8 cellular contexts compared by ENCODE assay signal in genomic region chr20:44187054-44187762, GRCh38. TPM values are rescaled to one million over a fixed set of nuclear protein-coding genes. Genes with fewer than 3 reads are reported as not detected.
DNase-seq lines count a peak whose midpoint lies in the region; ATAC-seq and TF ChIP-seq lines count a peak whose summit lies in the region.

JPH2 (minus strand) TSS chr20:44187188; CDS start chr20:44186705, 483 bp downstream.

- TF ChIP-seq POLR2A in right lobe of liver (IDR thresholded peaks at IDR 0.05) (no peak), transverse colon (IDR thresholded peaks at IDR 0.05) (no peak)

- TF ChIP-seq EP300 in transverse colon (IDR thresholded peaks at IDR 0.05; ENCODE audit: low read depth) = peak; percentile 84

- 3% methylated on average over 13 of the region's 24 CpGs for WGBS in right lobe of liver (ENCODE audit: insufficient coverage, low coverage, low lambda C conversion rate, missing lambda C conversion rate)
- 9% methylated on average over 24 of the region's 24 CpGs; no CpG with 5 or more reads in 1 of the 2 donors for WGBS in transverse colon (ENCODE audit: low coverage in 1 of 2), 2 donors

- intact Hi-C loops in colonic mucosa (cut with DNase I) (loop anchor here (10.0 kb wide), 1 partner anchor 432 kb away; no protein-coding TSS in a partner anchor), right lobe of liver (cut with DNase I) (loop anchor here in 1 of 2 donors (5.0 kb wide), 1 partner anchor 70 kb away; no protein-coding TSS in a partner anchor), transverse colon (cut with DNase I; ENCODE audit: low total_unique reads) (loop anchor here (5.0 kb wide), 1 partner anchor 50 kb away; no protein-coding TSS in a partner anchor)

- H3K4me1 ChIP-seq in Loucy (ENCODE audit: insufficient read depth, low read length, poor library complexity, severe bottlenecking) (no peaks in the 10 kb centered on the region), colonic mucosa (no peaks in the 10 kb centered on the region), right lobe of liver (no peaks in the 10 kb centered on the region), transverse colon (peaks cover 0 to 30% (median 3%) of the 10 kb centered on the region in 4 donors)

- H3K27me3 ChIP-seq in Loucy (ENCODE audit: insufficient read depth, low read length, poor library complexity, severe bottlenecking) (no peaks in the 10 kb centered on the region), colonic mucosa (no peaks in the 10 kb centered on the region), right lobe of liver (no peaks in the 10 kb centered on the region), transverse colon (no peaks in the 10 kb centered on the region)

- no peaks in the 10 kb centered on the region for H4K20me1 ChIP-seq in Loucy (ENCODE audit: insufficient read depth, low read length, poor library complexity, severe bottlenecking)

- no peaks in the 10 kb centered on the region for H3K9me3 ChIP-seq in Loucy (ENCODE audit: insufficient read depth, low read depth, low read length)
- H3K9me3 ChIP-seq in colonic mucosa = no peaks in the 10 kb centered on the region
- no peaks in the 10 kb centered on the region for H3K9me3 ChIP-seq in right lobe of liver
- no peaks in the 10 kb centered on the region for H3K9me3 ChIP-seq in transverse colon

- peak within 1 kb of the TSS; percentile 35 for H3K4me3 ChIP-seq in Loucy (ENCODE audit: low read length, poor library complexity, severe bottlenecking)
- H3K4me3 ChIP-seq in colonic mucosa = peak within 1 kb of the TSS; percentile 35
- H3K4me3 ChIP-seq in right lobe of liver = peak within 1 kb of the TSS in 1 of 3 donors; percentile 14
- H3K4me3 ChIP-seq in transverse colon = peak within 1 kb of the TSS; percentile 43 to 55 (median 50)

- H3K27ac ChIP-seq in colonic mucosa (peak within 1 kb of the TSS; percentile 47), right lobe of liver (no peak within 1 kb of the TSS), transverse colon (peak within 1 kb of the TSS; percentile 82 to 91 (median 86))

- no peaks in the 10 kb centered on the region for H3K9me2 ChIP-seq in Loucy (replicated peaks; ENCODE audit: low read depth, low read length)

- peak within 1 kb of the TSS; percentile 19; the same call in 1 of the 2 replicates for H2AFZ ChIP-seq in Loucy (ENCODE audit: low read length)

- H3K36me3 ChIP-seq in Loucy (ENCODE audit: insufficient read depth, low read length) = no peaks in the 10 kb centered on the region
- H3K36me3 ChIP-seq in colonic mucosa = no peaks in the 10 kb centered on the region
- no peaks in the 10 kb centered on the region for H3K36me3 ChIP-seq in right lobe of liver
- no peaks in the 10 kb centered on the region for H3K36me3 ChIP-seq in transverse colon

- no peaks in the 10 kb centered on the region for H3F3A ChIP-seq in Loucy (ENCODE audit: low read depth)

- ATAC-seq in right lobe of liver = peak; percentile 15 to 45 (median 24)
- ATAC-seq in HG02973 (IDR thresholded peaks at IDR 0.05; ENCODE audit: unreplicated experiment) = no peak

- in situ Hi-C loops in transverse colon (cut with MboI; ENCODE audit: low pct_ligation_motif_present in 1 of 4, low pct_unique_long_range_greater_than_20kb in 1 of 4, low sequenced_read_pairs in 3 of 4) = loop anchor here in 2 of 4 donors (5.0 kb wide), 2 partner anchors 65 to 70 kb away; no protein-coding TSS in a partner anchor

- peak within 1 kb of the TSS; percentile 13 for H3K4me2 ChIP-seq in Loucy (ENCODE audit: low read depth, low read length, poor library complexity, severe bottlenecking)

- TF ChIP-seq CTCF in Loucy (conservative IDR thresholded peaks at IDR 0.05; ENCODE audit: low read length) = no peak
- no peak for TF ChIP-seq CTCF in colonic mucosa (IDR thresholded peaks at IDR 0.05)
- no peak for TF ChIP-seq CTCF in right lobe of liver (IDR thresholded peaks at IDR 0.05)
- TF ChIP-seq CTCF in transverse colon (IDR thresholded peaks at IDR 0.05) = no peak

- no peak within 1 kb of the TSS for H3K9ac ChIP-seq in Loucy (ENCODE audit: low read depth, low read length, poor library complexity, severe bottlenecking)
- peak within 1 kb of the TSS; percentile 26 to 66 for H3K9ac ChIP-seq in colonic mucosa (ENCODE audit: low read depth in 2 of 2, low read length in 2 of 2)

- DNase-seq in A172 (ENCODE audit: low spot score) (peak; percentile 81), colonic mucosa (peak; percentile 64), right lobe of liver (peak in 1 of 3 donors; percentile 50), transverse colon (peak; percentile 56), HuH-7 (ENCODE audit: low spot score) (no peak)
- no peak for DNase-seq in activated CD4-positive, CD25-positive, alpha-beta regulatory T cell treated with anti-CD3 and anti-CD28 coated beads, Interleukin-2, amount 50 U/mL, for 72 hours

- H3K79me2 ChIP-seq in Loucy (ENCODE audit: insufficient read depth, low read length) = no peaks in the 10 kb centered on the region

RNA-seq across cellular contexts. Expression of gene JPH2, which starts in this region (rescaled TPM):
- 3.1 and 4.8 TPM in 2 replicates for total RNA-seq in A172 (2014; rRNA removed; shearing (Covaris generic))
- 10 to 100 TPM in 1 of 2 donors, 1 to 10 TPM in 1; 1.3 to 13.8 TPM for total RNA-seq in colonic mucosa
- under 1 TPM in 5 of 6 experiments, not detected in 1; 0.09 to 0.31 (median 0.10) TPM for total RNA-seq in right lobe of liver
- total RNA-seq in transverse colon = 100 to 1,000 TPM in 1 of 4 donors, 10 to 100 TPM in 2, 1 to 10 TPM in 1; 9.8 to 216 (median 18.3) TPM

Comparison
In these comparisons a context has a peak if more than half of its experiments do, and no peak if none do; other contexts are left out.
1. Peak in ATAC-seq in right lobe of liver; RNA of the gene not detected or under 1 TPM.
2. DNase-seq: peak in A172 (single experiment), colonic mucosa (single experiment) and transverse colon (single experiment); none in HuH-7 (single experiment) and activated CD4-positive, CD25-positive, alpha-beta regulatory T cell treated with anti-CD3 and anti-CD28 coated beads, Interleukin-2, amount 50 U/mL, for 72 hours (single experiment).
3. H3K27ac ChIP-seq: peak in colonic mucosa (single experiment) and transverse colon (4 of 4); none in right lobe of liver (0 of 3).